Comparison of ENCODE assay signal across 1 cellular context in genomic region chr9:17744786-17745185, GRCh38.
TF ChIP-seq lines count a peak whose summit lies in the region.

No MANE protein-coding gene starts in this region.

TF ChIP-seq in liver, 16 proteins besides CTCF, POLR2A, EP300 and RAD21 (continued from another document):
- no peak for TF ChIP-seq ZBTB33 (IDR thresholded peaks at IDR 0.05)
- TF ChIP-seq JUND (IDR thresholded peaks at IDR 0.05), result no peak
- no peak for TF ChIP-seq HNF4G (IDR thresholded peaks at IDR 0.05)
- TF ChIP-seq TAF1 (conservative IDR thresholded peaks at IDR 0.05), result no peak
- no peak for TF ChIP-seq EGR1 (IDR thresholded peaks at IDR 0.05; ENCODE audit: low read depth in 2 of 2)
- no peak for TF ChIP-seq GABPA (IDR thresholded peaks at IDR 0.05 in 1 of 2, conservative IDR thresholded peaks at IDR 0.05 in 1 of 2)
- TF ChIP-seq SP1 (IDR thresholded peaks at IDR 0.05), result no peak
